9 cellular contexts compared by ENCODE assay signal in genomic region chr10:48215148-48215982, GRCh38. TPM values are rescaled to one million over a fixed set of nuclear protein-coding genes. Genes with fewer than 3 reads are reported as not detected.
DNase-seq lines count a peak whose midpoint lies in the region; ATAC-seq and TF ChIP-seq lines count a peak whose summit lies in the region.
"Had no signal": no experiment of that assay in that cellular context is flagged by ENCODE, and none has a peak within 500 bp of the region (broad histone marks: within the 10 kb centered on the region; RNA-seq: fewer than 3 reads in every experiment).

No MANE protein-coding gene starts in this region.

- H3F3A ChIP-seq in SK-N-SH (replicated peaks; ENCODE audit: insufficient read depth) = no peaks in the 10 kb centered on the region

- no peak overlapping the region for H2BK120ac ChIP-seq in IMR-90 (ENCODE audit: low read depth, low read length)

- no peak overlapping the region for H3K4ac ChIP-seq in IMR-90 (ENCODE audit: low read depth, low read length)

- no peak overlapping the region for H2BK5ac ChIP-seq in IMR-90 (ENCODE audit: low read depth, low read length, poor library complexity, severe bottlenecking)

- H3K9me2 ChIP-seq in SK-N-SH = no peaks in the 10 kb centered on the region

- intact Hi-C loops in IMR-90 (cut with micrococcal nuclease) (loop anchor here (2.0 kb wide), 1 partner anchor 295 kb away; no protein-coding TSS in a partner anchor), tibial artery (cut with DNase I; ENCODE audit: low total_unique reads) (no loop called here)

- no peak overlapping the region for H2AK9ac ChIP-seq in IMR-90 (replicated peaks; ENCODE audit: low read depth, low read length, poor library complexity)

- WGBS in IMR-90 (ENCODE audit: extremely low coverage in 2 of 2, insufficient read length in 1 of 2), 2 experiments = no CpG with 5 or more reads among the region's 7 CpGs
- WGBS in SK-N-SH (ENCODE audit: low lambda C conversion rate) = 60% methylated on average over 7 of the region's 7 CpGs

- H2BK15ac ChIP-seq in IMR-90 (ENCODE audit: low read depth, low read length) = no peak overlapping the region

- ATAC-seq in IMR-90 (ENCODE audit: low read depth) (peak; percentile 49), HG03159 (IDR thresholded peaks at IDR 0.05; ENCODE audit: unreplicated experiment) (no peak)

- no peaks in the 10 kb centered on the region for H3K36me3 ChIP-seq in IMR-90 (ENCODE audit: control insufficient read depth, insufficient read depth, low read length)
- H3K36me3 ChIP-seq in SK-N-SH (replicated peaks in 1 of 2; ENCODE audit: control insufficient read depth in 1 of 2, insufficient read depth in 2 of 2, low read length in 1 of 2) = no peaks in the 10 kb centered on the region
- H3K36me3 ChIP-seq in tibial artery = no peaks in the 10 kb centered on the region

- H4K91ac ChIP-seq in IMR-90 (ENCODE audit: insufficient read depth, low read depth, low read length) = no peak overlapping the region

- CTCF ChIA-PET in IMR-90 (lab: Yijun Ruan, JAX) (interaction anchor here (1.0 kb wide), 1 partner anchor 12 kb away, joined by 3 read pairs; no protein-coding TSS in a partner anchor), SK-N-SH (lab: Yijun Ruan, JAX) (interaction anchor here (0.9 to 1.7 kb wide), 5 partner anchors 9 to 221 kb away, joined by 3 to 5 read pairs (median 4); no protein-coding TSS in a partner anchor)

- H3K4me3 ChIP-seq in IMR-90 (ENCODE audit: insufficient read depth, low read depth, low read length) (no peak overlapping the region), SK-N-SH (ENCODE audit: low read depth in 2 of 2, low read length in 1 of 2) (no peak overlapping the region; a peak in 1 of 4 replicates), tibial artery (no peak overlapping the region)

- no peak overlapping the region for H3K27ac ChIP-seq in IMR-90 (ENCODE audit: insufficient read depth, low read length)
- H3K27ac ChIP-seq in SK-N-SH (ENCODE audit: low read depth in 2 of 2, low read length in 1 of 2) = no peak overlapping the region
- no peak overlapping the region for H3K27ac ChIP-seq in tibial artery

- H3K9ac ChIP-seq in IMR-90 (ENCODE audit: low read depth, low read length) (no peak overlapping the region), SK-N-SH (no peak overlapping the region)

- H3K79me2 ChIP-seq in SK-N-SH (ENCODE audit: insufficient read depth) = no peaks in the 10 kb centered on the region

- no peak overlapping the region for H4K5ac ChIP-seq in IMR-90 (ENCODE audit: low read depth, low read length)

- no peak for TF ChIP-seq POLR2A in IMR-90 (IDR thresholded peaks at IDR 0.05; ENCODE audit: low read depth, low read length)

- H3K56ac ChIP-seq in IMR-90 (ENCODE audit: extremely low read depth, insufficient read depth, low read length) = no peak overlapping the region

- H3K4me1 ChIP-seq in IMR-90 (ENCODE audit: control insufficient read depth, insufficient read depth, low read length) = no peaks in the 10 kb centered on the region
- H3K4me1 ChIP-seq in SK-N-SH (ENCODE audit: control insufficient read depth in 1 of 2, insufficient read depth in 2 of 2, low read depth in 1 of 2, low read length in 1 of 2) = no peaks in the 10 kb centered on the region
- H3K4me1 ChIP-seq in tibial artery = no peaks in the 10 kb centered on the region

- TF ChIP-seq RAD21 in IMR-90 (IDR thresholded peaks at IDR 0.05; ENCODE audit: low read length) (peak; percentile 51), SK-N-SH (IDR thresholded peaks at IDR 0.05; ENCODE audit: low read length) (peak; percentile 55)

- TF ChIP-seq EP300 in SK-N-SH (IDR thresholded peaks at IDR 0.05; ENCODE audit: borderline replicate concordance in 1 of 2, low read depth in 1 of 2, low read length in 1 of 2) = no peak

- no peak overlapping the region for H2BK20ac ChIP-seq in IMR-90 (ENCODE audit: low read depth, low read length)

- POLR2A ChIA-PET in IMR-90 (lab: Charles Lee; ENCODE audit: unreplicated experiment) (no interaction called here), SK-N-SH (lab: Yijun Ruan, JAX) (no interaction called here)

- DNase-seq in NCI-H2171 treated with DMSO at 0.1 percent for 48 hours (lab: John Stamatoyannopoulos, UW) (peak; percentile 33), NCI-H2171 (lab: John Stamatoyannopoulos, UW) (no peak), IMR-90 (peak; percentile 20), SK-N-SH (peak; percentile 40), ecto neural progenitor cell (ENCODE audit: low spot score) (peak; percentile 73), myocyte (ENCODE audit: low read depth) (peak; percentile 44), tibial artery (no peak)

- H3K27me3 ChIP-seq in IMR-90 (ENCODE audit: control insufficient read depth, insufficient read depth, low read length) = peaks cover 11% of the 10 kb centered on the region
- 0 out of 2 replicates have a peak, but pooled peaks cover 6% of the 10 kb centered on the region for H3K27me3 ChIP-seq in SK-N-SH (ENCODE audit: insufficient read depth)
- H3K27me3 ChIP-seq in tibial artery = no peaks in the 10 kb centered on the region

- H4K20me1 ChIP-seq in IMR-90 (ENCODE audit: insufficient read depth, low read length) (no peaks in the 10 kb centered on the region), SK-N-SH (ENCODE audit: insufficient read depth) (no peaks in the 10 kb centered on the region)

- no peaks in the 10 kb centered on the region for H3K79me1 ChIP-seq in IMR-90 (ENCODE audit: low read depth in 1 of 2, low read length in 2 of 2)

- H2AFZ ChIP-seq in IMR-90 (replicated peaks; ENCODE audit: low read length, poor library complexity) (peak overlapping the region; percentile 39), SK-N-SH (ENCODE audit: low read depth) (no peak overlapping the region)

- H3K9me1 ChIP-seq in IMR-90 (ENCODE audit: insufficient read depth, low read length) = no peaks in the 10 kb centered on the region

- no peak overlapping the region for H2AK5ac ChIP-seq in IMR-90 (ENCODE audit: low read depth, low read length)

- TF ChIP-seq CTCF in IMR-90 (conservative IDR thresholded peaks at IDR 0.05; ENCODE audit: low read depth, low read length) (peak; percentile 58), SK-N-SH (IDR thresholded peaks at IDR 0.05) (peak; percentile 72), tibial artery (IDR thresholded peaks at IDR 0.05) (no peak)

- in situ Hi-C loops in IMR-90 (cut with MboI; ENCODE audit: low sequenced_read_pairs) = loop anchor here (25.0 kb wide), 1 partner anchor 297 kb away; no protein-coding TSS in a partner anchor

- no peak overlapping the region for H4K8ac ChIP-seq in IMR-90 (ENCODE audit: low read depth in 2 of 2, low read length in 2 of 2)

- dilution Hi-C loops in IMR-90 (cut with HindIII; ENCODE audit: low sequenced_read_pairs, unreplicated experiment) = no loop called here

- H3K4me2 ChIP-seq in IMR-90 (ENCODE audit: low read depth, low read length) = no peak overlapping the region
- no peak overlapping the region for H3K4me2 ChIP-seq in SK-N-SH

- no peak overlapping the region for H3K23ac ChIP-seq in IMR-90 (ENCODE audit: low read depth, low read length)

- H3K18ac ChIP-seq in IMR-90 (ENCODE audit: low read depth, low read length) = no peak overlapping the region

- BruUV-seq in IMR-90 (replicated peaks; lab: Mats Ljungman, UMichigan) = no TSS peak

- H3K9me3 ChIP-seq in IMR-90 (ENCODE audit: control insufficient read depth, insufficient read depth, low read length) (no peaks in the 10 kb centered on the region), SK-N-SH (no peaks in the 10 kb centered on the region), tibial artery (no peaks in the 10 kb centered on the region)

- H3K14ac ChIP-seq in IMR-90 (replicated peaks; ENCODE audit: low read depth, low read length) = no peak overlapping the region

TF ChIP-seq in IMR-90, 13 proteins besides CTCF, POLR2A, EP300 and RAD21:
- TF ChIP-seq SMC3 (IDR thresholded peaks at IDR 0.05; ENCODE audit: low read depth, low read length) (peak; percentile 48), RFX5 (IDR thresholded peaks at IDR 0.05; ENCODE audit: low read depth, low read length) (no peak), MXI1 (IDR thresholded peaks at IDR 0.05; ENCODE audit: borderline replicate concordance, low read depth, low read length) (no peak), MAFK (IDR thresholded peaks at IDR 0.05; ENCODE audit: low read depth, low read length) (no peak)

TF ChIP-seq in SK-N-SH, 30 proteins besides CTCF, POLR2A, EP300 and RAD21:
- TF ChIP-seq NFIC (IDR thresholded peaks at IDR 0.05; ENCODE audit: borderline replicate concordance) (no peak), MXI1 (IDR thresholded peaks at IDR 0.05; ENCODE audit: low read depth, low read length) (no peak), MEF2A (IDR thresholded peaks at IDR 0.05; ENCODE audit: borderline replicate concordance, low read depth) (no peak), SMC3 (IDR thresholded peaks at IDR 0.05; ENCODE audit: low read depth, low read length) (peak; percentile 40)

RNA-seq across cellular contexts. Expression of gene FRMPD2, which starts 59.1 kb away (rescaled TPM):
- total RNA-seq in IMR-90 (2012; rRNA removed) (0.18 TPM in 1 of 2 replicates, not detected in the other), myocyte (not detected in 2 replicates)
- polyA plus RNA-seq in IMR-90 (2012; rRNA removed) (not detected in 2 replicates), SK-N-SH (2012; rRNA removed) (0.02 TPM in 2 replicates)
- polyA plus RNA-seq in IMR-90 (2012; cell fraction: cytosol; rRNA removed) = 0.01 TPM in 1 of 2 replicates, not detected in the other
- polyA plus RNA-seq in IMR-90 (2012; cell fraction: nucleus; rRNA removed; ENCODE audit: low replicate concordance) = 0.28 TPM in 1 of 2 replicates, not detected in the other
- 0.04 TPM in 2 replicates for polyA plus RNA-seq in SK-N-SH (2012; cell fraction: cytosol; rRNA removed)
- 0.06 TPM in 1 of 2 replicates, not detected in the other for polyA plus RNA-seq in SK-N-SH (2012; cell fraction: nucleus; rRNA removed)
- polyA plus RNA-seq in myocyte (2012) = not detected
- total RNA-seq: CD4-positive, alpha-beta memory T cell had no signal
- polyA plus RNA-seq: CD4-positive, alpha-beta memory T cell had no signal

Comparison
In these comparisons a context has a peak if more than half of its experiments do, and no peak if none do; other contexts are left out.
1. DNase-seq: peak in NCI-H2171 treated with DMSO at 0.1 percent for 48 hours (single experiment), IMR-90 (single experiment), SK-N-SH (single experiment), ecto neural progenitor cell (single experiment) and myocyte (single experiment); none in NCI-H2171 (single experiment) and tibial artery (0 of 2).
2. CTCF ChIP-seq: peak in IMR-90 (single experiment) and SK-N-SH (single experiment); none in tibial artery (0 of 2).